ENCODE assay signal across 9 cellular contexts in the genomic region with DNA sequence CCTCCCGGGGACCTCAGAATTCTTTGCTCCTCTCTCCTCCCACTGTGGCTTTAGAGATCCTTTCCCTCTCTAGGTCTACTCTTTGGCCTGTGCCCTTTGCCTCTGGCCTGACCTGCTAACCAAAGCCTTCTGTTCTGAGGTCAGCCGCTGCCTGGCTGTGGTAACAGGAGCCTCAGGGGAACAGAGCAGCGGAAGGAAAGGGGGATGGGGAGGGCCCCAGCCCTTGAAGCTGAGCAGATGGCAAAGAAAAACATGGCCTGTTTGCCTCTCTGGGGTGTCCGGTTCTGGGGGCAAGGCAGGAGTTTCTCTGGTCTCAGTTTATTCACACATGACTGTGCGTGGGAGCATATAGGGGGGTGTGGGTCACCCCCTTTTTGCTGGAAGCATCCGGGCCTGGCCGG. TPM values are rescaled to one million over a fixed set of nuclear protein-coding genes. Genes with fewer than 3 reads are reported as not detected.
DNase-seq lines count a peak whose midpoint lies in the region; ATAC-seq lines count a peak whose summit lies in the region.
"Had no signal": no experiment of that assay in that cellular context is flagged by ENCODE, and none has a peak within 500 bp of the region (broad histone marks: within the 10 kb centered on the region; RNA-seq: fewer than 3 reads in every experiment).

No MANE protein-coding gene starts in this region.

- peaks cover 29% of the 10 kb centered on the region for H3K4me1 ChIP-seq in ES-I3 (ENCODE audit: insufficient read depth, low read length)
- H3K4me1 ChIP-seq in HUES64 (ENCODE audit: insufficient read depth, low read length): peaks cover 19% of the 10 kb centered on the region

- H3K36me3 ChIP-seq in ES-I3 (ENCODE audit: insufficient read depth, low read length) (no peaks in the 10 kb centered on the region), HUES64 (ENCODE audit: insufficient read depth, low read length) (no peaks in the 10 kb centered on the region)

- no peaks in the 10 kb centered on the region for H3K9me3 ChIP-seq in ES-I3 (ENCODE audit: control insufficient read depth, insufficient read depth, low read length)
- H3K9me3 ChIP-seq in HUES64 (ENCODE audit: insufficient read depth, low read depth, low read length): no peaks in the 10 kb centered on the region

- H3K4me3 ChIP-seq in HUES64 (ENCODE audit: low read length): no peak overlapping the region

- H3K27ac ChIP-seq in HUES64 (ENCODE audit: low read depth, low read length): peak overlapping the region; percentile 61
- H3K27ac ChIP-seq: epithelial cell of prostate had no signal

- DNase-seq in activated CD8-positive, alpha-beta memory T cell treated with anti-CD3 and anti-CD28 coated beads for 48 hours (ENCODE audit: low read depth in 2 of 3, low spot score in 2 of 3): peak in 2 of 3 experiments; percentile 3 to 7
- peak; percentile 77 for DNase-seq in left lobe of liver (ENCODE audit: low spot score)
- DNase-seq in RKO (ENCODE audit: low spot score): no peak
- no peak for DNase-seq in HPDE6-E6E7 (ENCODE audit: extremely low spot score)
- no peak for DNase-seq in kidney glomerular epithelial cell (lab: John Stamatoyannopoulos, UW)

- H3K27me3 ChIP-seq in HUES64 (ENCODE audit: insufficient read depth, low read length): no peaks in the 10 kb centered on the region

- H3K9ac ChIP-seq in ES-I3 (ENCODE audit: low read depth, low read length) (peak overlapping the region; percentile 26; the same call in 1 of the 2 replicates), HUES64 (ENCODE audit: low read depth, low read length) (peak overlapping the region; percentile 29; the same call in 1 of the 2 replicates)

- peak; percentile 88 for ATAC-seq in GM21367 (IDR thresholded peaks at IDR 0.05; ENCODE audit: unreplicated experiment)
- ATAC-seq in left lobe of liver: peak; percentile 86

- 68% methylated on average over 7 of the region's 7 CpGs for WGBS in HUES64

RNA-seq across cellular contexts. Expression of a gene that starts 28.2 kb away (rescaled TPM):
- polyA plus RNA-seq in HUES64 (2013, experiment 1 of 2): 32.0 TPM
- polyA plus RNA-seq in HUES64 (2013, experiment 2 of 2): 34.7 TPM
- total RNA-seq in left lobe of liver: 6.7 TPM

Comparison
In these comparisons a context has a peak if more than half of its experiments do, and no peak if none do; other contexts are left out.
1. DNase-seq: peak in activated CD8-positive, alpha-beta memory T cell treated with anti-CD3 and anti-CD28 coated beads for 48 hours (2 of 3) and left lobe of liver (single experiment); none in RKO (single experiment), HPDE6-E6E7 (single experiment) and kidney glomerular epithelial cell (single experiment).